In genomic region chr4:121977251-121978168, GRCh38 we compare ENCODE assay signal across 9 cellular contexts. TPM values are rescaled to one million over a fixed set of nuclear protein-coding genes. Genes with fewer than 3 reads are reported as not detected.
DNase-seq lines count a peak whose midpoint lies in the region; ATAC-seq, FAIRE-seq and TF ChIP-seq lines count a peak whose summit lies in the region.
"Had no signal": no experiment of that assay in that cellular context is flagged by ENCODE, and none has a peak within 500 bp of the region (broad histone marks: within the 10 kb centered on the region; RNA-seq: fewer than 3 reads in every experiment).

No MANE protein-coding gene starts in this region.

- H4K20me1 ChIP-seq in neural progenitor cell (ENCODE audit: low read depth): no peaks in the 10 kb centered on the region

- no peaks in the 10 kb centered on the region for H3K4me1 ChIP-seq in neural progenitor cell

- no peaks in the 10 kb centered on the region for H3F3A ChIP-seq in neural progenitor cell (ENCODE audit: low read depth)

- no peak overlapping the region for H3K9ac ChIP-seq in neural progenitor cell

- no peak overlapping the region for H3K4me3 Mint-ChIP-seq in neural progenitor cell

- H3K9me3 ChIP-seq in neural progenitor cell (ENCODE audit: low read depth): no peaks in the 10 kb centered on the region

- H3K36me3 ChIP-seq in neural progenitor cell: no peaks in the 10 kb centered on the region

- FAIRE-seq in HTR-8/SVneo (lab: Jason Lieb, UNC): no peak
- FAIRE-seq: colon had no signal

- H3K4me2 ChIP-seq in neural progenitor cell: no peak overlapping the region

- no peaks in the 10 kb centered on the region for H3K36me3 Mint-ChIP-seq in neural progenitor cell

- no peak overlapping the region for H3K4me3 ChIP-seq in neural progenitor cell

- no peaks in the 10 kb centered on the region for H3K79me2 ChIP-seq in neural progenitor cell (ENCODE audit: low read depth)

- DNase-seq in NOMO-1 treated with dmso at 0.1 percent for 144 hours (lab: John Stamatoyannopoulos, UW; ENCODE audit: unreplicated experiment): peak; percentile 48
- DNase-seq in neural progenitor cell (ENCODE audit: low spot score): no peak
- no peak for DNase-seq in NCI-H524 (lab: John Stamatoyannopoulos, UW)
- no peak for DNase-seq in KG1 (lab: John Stamatoyannopoulos, UW)
- DNase-seq in NCI-H82 (lab: John Stamatoyannopoulos, UW): no peak
- no peak for DNase-seq in HTR-8/SVneo (ENCODE audit: insufficient read length, low spot score)

- no peak overlapping the region for H3K27ac ChIP-seq in neural progenitor cell

- no peaks in the 10 kb centered on the region for H3K9me3 Mint-ChIP-seq in neural progenitor cell

- H3K27me3 Mint-ChIP-seq in neural progenitor cell (ENCODE audit: insufficient read depth, low read depth): peaks cover 2% of the 10 kb centered on the region

- H3K27ac Mint-ChIP-seq in neural progenitor cell: no peak overlapping the region

- no peak for TF ChIP-seq CTCF in neural progenitor cell (IDR thresholded peaks at IDR 0.05)

- H3K27me3 ChIP-seq in neural progenitor cell: no peaks in the 10 kb centered on the region

- peak; percentile 95 for ATAC-seq in GM19035 (IDR thresholded peaks at IDR 0.05; ENCODE audit: unreplicated experiment)
- peak; percentile 98 for ATAC-seq in HG02852 (IDR thresholded peaks at IDR 0.05; ENCODE audit: unreplicated experiment)

- H3K4me1 Mint-ChIP-seq in neural progenitor cell: peaks cover 2% of the 10 kb centered on the region

- H2AFZ ChIP-seq in neural progenitor cell (replicated peaks): peak overlapping the region; percentile 17

RNA-seq across cellular contexts. Expression of gene TRPC3, which starts 25.6 kb away (rescaled TPM):
- 0.17 TPM in 1 of 2 replicates, not detected in the other for total RNA-seq in neural progenitor cell (ENCODE audit: low replicate concordance)
